Comparison of ENCODE assay signal across 18 cellular contexts in the genomic region with DNA sequence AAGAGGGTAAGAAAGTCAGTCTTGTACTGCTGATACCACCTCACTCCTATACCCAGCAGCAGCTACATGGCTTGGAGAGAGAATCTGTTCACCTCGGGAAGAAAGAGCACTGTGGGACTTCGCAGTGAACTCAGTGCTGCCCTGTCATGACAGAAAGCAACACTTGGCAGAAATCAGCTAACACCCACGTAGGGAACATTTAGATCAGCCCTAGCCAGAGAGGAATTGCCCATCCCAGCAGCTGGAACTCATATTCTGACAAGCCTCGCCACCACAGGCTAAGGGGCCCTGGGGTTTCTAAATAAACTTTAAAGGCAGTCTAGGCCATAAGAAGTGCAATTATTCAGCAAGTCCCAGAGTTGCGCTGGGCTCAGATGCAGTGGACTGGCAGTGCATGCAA.
"Had no signal": no experiment of that assay in that cellular context is flagged by ENCODE, and none has a peak within 500 bp of the region (broad histone marks: within the 10 kb centered on the region; RNA-seq: fewer than 3 reads in every experiment).

No MANE protein-coding gene starts in this region.

- H3K4me1 ChIP-seq: colonic mucosa, gastrocnemius medialis, right atrium auricular region, sigmoid colon, testis, tibial nerve had no signal

- H3K36me3 ChIP-seq: colonic mucosa, gastrocnemius medialis, ovary, right atrium auricular region, sigmoid colon, tibial nerve had no signal

- H3K27ac ChIP-seq: colonic mucosa, gastrocnemius medialis, ovary, right atrium auricular region, sigmoid colon, skin epidermis, testis, tibial nerve had no signal

- DNase-seq: colonic mucosa; effector CD4-positive, alpha-beta T cell; endodermal cell; gastrocnemius medialis; glutamatergic neuron; left colon; mucosa of descending colon; naive thymus-derived CD8-positive, alpha-beta T cell; ovary; sigmoid colon; stimulated activated CD4-positive, alpha-beta T cell treated with anti-CD3 and anti-CD28 coated beads, Interleukin-2, amount 100 ng/mL, for 24 hours; stimulated activated CD4-positive, alpha-beta T cell treated with anti-CD3 and anti-CD28 coated beads, Interleukin-4, amount 100 ng/mL, for 4 hours; stimulated activated naive B cell treated with anti-CD40 and anti-IgM and Interleukin-4, amounts not matched to agents 10 μg/mL and 1 μg/mL and 100 μg/mL, for 72 hours; stimulated activated naive CD8-positive, alpha-beta T cell treated with anti-CD3 and anti-CD28 coated beads, Interleukin-15, amount 100 ng/mL, for 72 hours; testis had no signal

- H3K9me3 ChIP-seq: colonic mucosa, gastrocnemius medialis, mucosa of descending colon, ovary, sigmoid colon, testis, tibial nerve had no signal

- H3K4me3 ChIP-seq: colonic mucosa, gastrocnemius medialis, mucosa of descending colon, ovary, right atrium auricular region, sigmoid colon, skin epidermis, testis, tibial nerve had no signal

- H3K27me3 ChIP-seq: colonic mucosa, gastrocnemius medialis, ovary, right atrium auricular region, sigmoid colon, testis, tibial nerve had no signal

- ATAC-seq: gastrocnemius medialis; left colon; mucosa of descending colon; naive thymus-derived CD8-positive, alpha-beta T cell; stimulated activated naive CD8-positive, alpha-beta T cell treated with anti-CD3 and anti-CD28 coated beads, Interleukin-15, amount 100 ng/mL, for 72 hours had no signal
